ENCODE assay signal across 16 cellular contexts in genomic region chr9:35470894-35471293, GRCh38. TPM values are rescaled to one million over a fixed set of nuclear protein-coding genes. Genes with fewer than 3 reads are reported as not detected.
DNase-seq lines count a peak whose midpoint lies in the region; ATAC-seq and TF ChIP-seq lines count a peak whose summit lies in the region.
"Had no signal": no experiment of that assay in that cellular context is flagged by ENCODE, and none has a peak within 500 bp of the region (broad histone marks: within the 10 kb centered on the region; RNA-seq: fewer than 3 reads in every experiment).

No MANE protein-coding gene starts in this region.

- H3K4me1 ChIP-seq in lung (ENCODE audit: control insufficient read depth in 2 of 2, insufficient read depth in 2 of 2, low read length in 2 of 2), result no peaks in the 10 kb centered on the region
- peaks cover 0 to 8% of the 10 kb centered on the region in 2 donors for H3K4me1 ChIP-seq in aorta (ENCODE audit: control insufficient read depth in 1 of 2, insufficient read depth in 2 of 2, low read length in 2 of 2)
- H3K4me1 ChIP-seq in A673 (ENCODE audit: insufficient read depth, low read length, poor library complexity, severe bottlenecking), result no peaks in the 10 kb centered on the region
- H3K4me1 ChIP-seq: tibial nerve had no signal

- BruUV-seq in A673 (replicated peaks; lab: Mats Ljungman, UMichigan), result no TSS peak

- intact Hi-C loops in aorta (cut with DNase I) (loop anchor here (5.0 to 10.0 kb wide), 3 partner anchors 86 to 214 kb away; no protein-coding TSS in a partner anchor), A673 (cut with micrococcal nuclease; ENCODE audit: unreplicated experiment) (no loop called here)

- H3K9me3 ChIP-seq in lung (ENCODE audit: control insufficient read depth in 2 of 2, insufficient read depth in 1 of 2, low read length in 1 of 2), result no peaks in the 10 kb centered on the region
- H3K9me3 ChIP-seq in aorta (ENCODE audit: control insufficient read depth, low read length), result no peaks in the 10 kb centered on the region
- H3K9me3 ChIP-seq in A673 (ENCODE audit: low read depth, low read length, poor library complexity, severe bottlenecking), result no peaks in the 10 kb centered on the region
- H3K9me3 ChIP-seq: esophagus squamous epithelium, tibial nerve had no signal

- CTCF ChIA-PET in A673 (lab: Charles Lee), result no interaction called here

- no peaks in the 10 kb centered on the region for H3K36me3 Mint-ChIP-seq in activated T-cell treated with anti-CD3 and anti-CD28 coated beads, Interleukin-2, amount 50 U/mL, for 72 hours (ENCODE audit: insufficient read depth in 2 of 2)
- H3K36me3 Mint-ChIP-seq: activated naive CD4-positive, alpha-beta T cell treated with anti-CD3 and anti-CD28 coated beads, Interleukin-2, amount 50 U/mL, for 72 hours had no signal

- H3K36me3 ChIP-seq in lung (ENCODE audit: control insufficient read depth in 2 of 2, insufficient read depth in 2 of 2, low read length in 2 of 2) (no peaks in the 10 kb centered on the region), aorta (ENCODE audit: control insufficient read depth in 1 of 2, insufficient read depth in 2 of 2, low read length in 1 of 2) (no peaks in the 10 kb centered on the region), A673 (ENCODE audit: insufficient read depth, low read length, poor library complexity, severe bottlenecking) (no peaks in the 10 kb centered on the region)
- H3K36me3 ChIP-seq: esophagus squamous epithelium, tibial nerve had no signal

- no peak overlapping the region for H3K27ac Mint-ChIP-seq in activated T-cell treated with anti-CD3 and anti-CD28 coated beads, Interleukin-2, amount 50 U/mL, for 72 hours
- H3K27ac Mint-ChIP-seq: activated CD4-positive, alpha-beta T cell treated with anti-CD3 and anti-CD28 coated beads for 36 hours; activated naive CD4-positive, alpha-beta T cell treated with anti-CD3 and anti-CD28 coated beads, Interleukin-2, amount 50 U/mL, for 72 hours had no signal

- no peaks in the 10 kb centered on the region for H3K9me3 Mint-ChIP-seq in activated T-cell treated with anti-CD3 and anti-CD28 coated beads, Interleukin-2, amount 50 U/mL, for 72 hours
- H3K9me3 Mint-ChIP-seq: activated naive CD4-positive, alpha-beta T cell treated with anti-CD3 and anti-CD28 coated beads, Interleukin-2, amount 50 U/mL, for 72 hours had no signal

- TF ChIP-seq CTCF in coronary artery (IDR thresholded peaks at IDR 0.05), result no peak
- TF ChIP-seq CTCF in lung (IDR thresholded peaks at IDR 0.05; ENCODE audit: control extremely low read depth, extremely low read depth), result no peak
- no peak for TF ChIP-seq CTCF in A673 (conservative IDR thresholded peaks at IDR 0.05; ENCODE audit: low read depth, low read length)

- no peaks in the 10 kb centered on the region for H3K4me1 Mint-ChIP-seq in activated T-cell treated with anti-CD3 and anti-CD28 coated beads, Interleukin-2, amount 50 U/mL, for 72 hours (ENCODE audit: low read depth)
- H3K4me1 Mint-ChIP-seq: activated CD4-positive, alpha-beta T cell treated with anti-CD3 and anti-CD28 coated beads for 36 hours had no signal

- peaks cover 48% of the 10 kb centered on the region for H3K27me3 Mint-ChIP-seq in activated T-cell treated with anti-CD3 and anti-CD28 coated beads, Interleukin-2, amount 50 U/mL, for 72 hours (ENCODE audit: low read depth)

- POLR2A ChIA-PET in A673 (lab: Charles Lee; ENCODE audit: low non-redundant PET), result no interaction called here

- H3K27ac ChIP-seq in coronary artery, result peak overlapping the region; percentile 47 to 86
- no peak overlapping the region for H3K27ac ChIP-seq in lung (ENCODE audit: low read depth in 1 of 2, low read length in 1 of 2)
- H3K27ac ChIP-seq in aorta (ENCODE audit: low read depth in 1 of 2, low read length in 2 of 2), result peak overlapping the region in 1 of 2 donors; percentile 71
- H3K27ac ChIP-seq in A673 (ENCODE audit: low read depth, low read length, poor library complexity, severe bottlenecking), result no peak overlapping the region

- H3K27me3 ChIP-seq in lung (ENCODE audit: control insufficient read depth, insufficient read depth) (no peaks in the 10 kb centered on the region), aorta (ENCODE audit: control insufficient read depth in 1 of 2, insufficient read depth in 2 of 2, low read length in 1 of 2) (no peaks in the 10 kb centered on the region), A673 (replicated peaks; ENCODE audit: insufficient read depth, low read depth, low read length, poor library complexity) (no peaks in the 10 kb centered on the region)
- H3K27me3 ChIP-seq: tibial nerve had no signal

- WGBS in lung, 2 donors, result 58 to 67% methylated on average over 4 of the region's 4 CpGs
- WGBS in aorta, 2 donors, result 1 to 5% methylated on average over 4 of the region's 4 CpGs

- DNase-seq in NOMO-1 treated with DMSO at 0.1 percent for 48 hours (lab: John Stamatoyannopoulos, UW; ENCODE audit: unreplicated experiment) (peak; percentile 19), NOMO-1 treated with dmso at 0.1 percent for 144 hours (lab: John Stamatoyannopoulos, UW; ENCODE audit: unreplicated experiment) (no peak), coronary artery (ENCODE audit: low spot score) (no peak), lung (ENCODE audit: low spot score) (no peak), aorta (peak in 1 of 2 donors; percentile 56), A673 (ENCODE audit: low spot score) (no peak)
- no peak for DNase-seq in activated T-cell treated with anti-CD3 and anti-CD28 coated beads, Interleukin-2, amount 50 U/mL, for 72 hours
- DNase-seq: 8988T; activated CD4-positive, alpha-beta T cell treated with anti-CD3 and anti-CD28 coated beads for 36 hours; esophagus squamous epithelium; GDM1; occipital lobe; T-helper 2 cell had no signal

- ATAC-seq in lung (ENCODE audit: insufficient read depth, low FRiP score), result peak; percentile 75
- ATAC-seq in aorta (ENCODE audit: low FRiP score), result peak; percentile 90
- ATAC-seq in activated T-cell treated with anti-CD3 and anti-CD28 coated beads, Interleukin-2, amount 50 U/mL, for 72 hours (replicated peaks in 1 of 2), result no peak
- ATAC-seq in GM18502 (IDR thresholded peaks at IDR 0.05; ENCODE audit: poor library complexity, unreplicated experiment), result no peak
- ATAC-seq: activated CD4-positive, alpha-beta T cell treated with anti-CD3 and anti-CD28 coated beads for 36 hours; activated naive CD4-positive, alpha-beta T cell treated with anti-CD3 and anti-CD28 coated beads, Interleukin-2, amount 50 U/mL, for 72 hours had no signal

- H3K4me3 Mint-ChIP-seq in activated T-cell treated with anti-CD3 and anti-CD28 coated beads, Interleukin-2, amount 50 U/mL, for 72 hours, result no peak overlapping the region
- H3K4me3 Mint-ChIP-seq: activated CD4-positive, alpha-beta T cell treated with anti-CD3 and anti-CD28 coated beads for 36 hours had no signal

- H3K4me3 ChIP-seq in coronary artery (peak overlapping the region; percentile 44), lung (no peak overlapping the region), aorta (ENCODE audit: low read length in 2 of 2) (no peak overlapping the region), A673 (ENCODE audit: low read depth, low read length, poor library complexity, severe bottlenecking) (no peak overlapping the region)
- H3K4me3 ChIP-seq: esophagus squamous epithelium, tibial nerve had no signal

RNA-seq across cellular contexts. Expression of gene RUSC2, which starts 19.0 kb away (rescaled TPM):
- total RNA-seq in lung (10 to 100 TPM; 12.2 to 25.7 TPM), aorta (100 to 1,000 TPM in 1 of 2 donors, 10 to 100 TPM in 1; 65.8 to 112 TPM), A673 (2021) (19.4 and 22.2 TPM in 2 replicates)
- polyA plus RNA-seq in lung (10 to 100 TPM; 12.8 to 16.6 TPM), aorta (10 to 100 TPM; 11.0 to 58.3 TPM)
- 1 to 10 TPM; 3.8 to 5.3 TPM for total RNA-seq in activated T-cell treated with anti-CD3 and anti-CD28 coated beads, Interleukin-2, amount 50 U/mL, for 72 hours

Comparison
In these comparisons a context has a peak if more than half of its experiments do, and no peak if none do; other contexts are left out.
1. H3K27ac ChIP-seq: peak in coronary artery (2 of 2); none in lung (0 of 2) and A673 (single experiment).
2. ATAC-seq: peak in lung (single experiment) and aorta (single experiment); none in activated T-cell treated with anti-CD3 and anti-CD28 coated beads, Interleukin-2, amount 50 U/mL, for 72 hours (0 of 2) and GM18502 (single experiment).